In genomic region chr18:57890266-57890665, GRCh38 we compare ENCODE assay signal across 22 cellular contexts.
"Had no signal": no experiment of that assay in that cellular context is flagged by ENCODE, and none has a peak within 500 bp of the region (broad histone marks: within the 10 kb centered on the region; RNA-seq: fewer than 3 reads in every experiment).

No MANE protein-coding gene starts in this region.

- H3K4me3 Mint-ChIP-seq: immature natural killer cell; naive thymus-derived CD8-positive, alpha-beta T cell; nephron progenitor cell; neural progenitor cell; stimulated activated memory B cell treated with anti-CD40 and anti-IgM and Interleukin-4, amounts not matched to agents 10 μg/mL and 1 μg/mL and 100 μg/mL, for 72 hours; stimulated activated naive CD8-positive, alpha-beta T cell treated with anti-CD3 and anti-CD28 coated beads, Interleukin-15, amount 100 ng/mL, for 72 hours had no signal

- FAIRE-seq: islet of Langerhans, kidney had no signal

- DNase-seq: hypothalamus; immature natural killer cell; kidney; left colon; left lung; lower lobe of right lung; mesenchymal stem cell; naive thymus-derived CD8-positive, alpha-beta T cell; nephron progenitor cell; occipital lobe; right lobe of liver; stimulated activated CD4-positive, alpha-beta T cell treated with anti-CD3 and anti-CD28 coated beads, Interleukin-1b, Interleukin-23, amount 100 ng/mL, for 48 hours; stimulated activated CD4-positive, alpha-beta T cell treated with anti-CD3 and anti-CD28 coated beads, Interleukin-2, amount 100 ng/mL, for 48 hours; stimulated activated CD4-positive, alpha-beta T cell treated with anti-CD3 and anti-CD28 coated beads, Interleukin-4, amount 100 ng/mL, for 4 hours; stimulated activated CD8-positive, alpha-beta memory T cell treated with anti-CD3 and anti-CD28 coated beads, Interleukin-4, amount 100 ng/mL, for 48 hours; stimulated activated naive CD4-positive, alpha-beta T cell treated with Interleukin-2 at 50 U/mL for 16 hours; stimulated activated naive CD8-positive, alpha-beta T cell treated with anti-CD3 and anti-CD28 coated beads, Interleukin-15, amount 100 ng/mL, for 72 hours; upper lobe of left lung had no signal

- H3K27me3 Mint-ChIP-seq: progenitor cell of endocrine pancreas; stimulated activated memory B cell treated with anti-CD40 and anti-IgM and Interleukin-4, amounts not matched to agents 10 μg/mL and 1 μg/mL and 100 μg/mL, for 72 hours had no signal

- H3K27ac Mint-ChIP-seq: immature natural killer cell; naive thymus-derived CD8-positive, alpha-beta T cell; nephron progenitor cell; neural progenitor cell; progenitor cell of endocrine pancreas; stimulated activated memory B cell treated with anti-CD40 and anti-IgM and Interleukin-4, amounts not matched to agents 10 μg/mL and 1 μg/mL and 100 μg/mL, for 72 hours; stimulated activated naive CD8-positive, alpha-beta T cell treated with anti-CD3 and anti-CD28 coated beads, Interleukin-15, amount 100 ng/mL, for 72 hours had no signal

- H3K4me1 Mint-ChIP-seq: immature natural killer cell; naive thymus-derived CD8-positive, alpha-beta T cell; nephron progenitor cell; neural progenitor cell had no signal

- H3K36me3 Mint-ChIP-seq: immature natural killer cell; naive thymus-derived CD8-positive, alpha-beta T cell; neural progenitor cell had no signal
